Comparison of ENCODE assay signal across 26 cellular contexts in the genomic region with DNA sequence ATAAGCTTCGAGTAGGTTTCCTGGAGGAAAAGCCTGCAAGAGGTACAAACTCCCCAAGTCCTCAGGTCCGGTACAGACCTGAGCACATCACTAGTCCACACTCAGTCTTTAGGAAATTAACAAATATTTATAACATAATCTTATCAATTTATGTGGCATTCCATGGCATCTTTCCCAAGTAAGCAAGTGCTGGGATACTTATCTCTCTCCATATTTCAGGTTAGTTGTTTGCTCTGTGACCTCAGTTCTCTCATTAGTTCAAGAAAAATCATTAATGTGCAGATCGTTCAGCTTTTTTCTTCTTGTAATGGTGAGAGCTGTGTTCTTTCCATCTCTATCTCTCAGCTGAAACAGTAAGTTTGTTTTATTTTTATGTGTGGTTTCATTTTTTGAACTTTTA. TPM values are rescaled to one million over a fixed set of nuclear protein-coding genes. Genes with fewer than 3 reads are reported as not detected.
DNase-seq lines count a peak whose midpoint lies in the region; ATAC-seq, FAIRE-seq and TF ChIP-seq lines count a peak whose summit lies in the region.
"Had no signal": no experiment of that assay in that cellular context is flagged by ENCODE, and none has a peak within 500 bp of the region (broad histone marks: within the 10 kb centered on the region; RNA-seq: fewer than 3 reads in every experiment).

No MANE protein-coding gene starts in this region.

- TF ChIP-seq CTCF in C4-2B (conservative IDR thresholded peaks at IDR 0.05) = no peak
- TF ChIP-seq CTCF in VCaP (conservative IDR thresholded peaks at IDR 0.05) = no peak
- no peak for TF ChIP-seq CTCF in progenitor cell of endocrine pancreas (IDR thresholded peaks at IDR 0.05; ENCODE audit: unreplicated experiment)

- H3K27me3 Mint-ChIP-seq in progenitor cell of endocrine pancreas = no peaks in the 10 kb centered on the region
- H3K27me3 Mint-ChIP-seq: B cell; CD4-positive, alpha-beta memory T cell; CD4-positive, CD25-positive, alpha-beta regulatory T cell had no signal

- peak; percentile 56 for FAIRE-seq in islet of Langerhans (lab: Jason Lieb, UNC)
- FAIRE-seq: A549, GM12878, GM12892 had no signal

- no peak for ATAC-seq in GM21786 (IDR thresholded peaks at IDR 0.05; ENCODE audit: unreplicated experiment)
- ATAC-seq: A549, GM12878 had no signal

- H3K27ac ChIP-seq in C4-2B (peak overlapping the region; percentile 23; the same call in 1 of the 2 replicates), VCaP (peak overlapping the region; percentile 26; the same call in 1 of the 2 replicates)
- H3K27ac ChIP-seq: 22Rv1; A549; BLaER1 treated with 17β-estradiol and CSF1 and Interleukin-3, amounts not matched to agents 10 nM and 100 nM had no signal

- H3K4me1 Mint-ChIP-seq in progenitor cell of endocrine pancreas (ENCODE audit: low read depth) = peaks cover 4% of the 10 kb centered on the region
- H3K4me1 Mint-ChIP-seq: B cell; CD14-positive monocyte; CD4-positive, alpha-beta memory T cell; CD4-positive, CD25-positive, alpha-beta regulatory T cell; CD8-positive, alpha-beta memory T cell had no signal

- peak overlapping the region; percentile 19 for H3K27ac Mint-ChIP-seq in progenitor cell of endocrine pancreas
- H3K27ac Mint-ChIP-seq: B cell; CD14-positive monocyte; CD4-positive, alpha-beta memory T cell; CD4-positive, CD25-positive, alpha-beta regulatory T cell; CD8-positive, alpha-beta memory T cell had no signal

- H3K9me3 Mint-ChIP-seq in progenitor cell of endocrine pancreas (ENCODE audit: low read depth) = peaks cover 16% of the 10 kb centered on the region

- peaks cover 42% of the 10 kb centered on the region for H3K36me3 Mint-ChIP-seq in progenitor cell of endocrine pancreas (ENCODE audit: insufficient read depth)

- H3K4me3 Mint-ChIP-seq in progenitor cell of endocrine pancreas (ENCODE audit: low read depth) = no peak overlapping the region
- H3K4me3 Mint-ChIP-seq: B cell; CD14-positive monocyte; CD4-positive, alpha-beta memory T cell; CD4-positive, CD25-positive, alpha-beta regulatory T cell; CD8-positive, alpha-beta memory T cell had no signal

- DNase-seq in progenitor cell of endocrine pancreas (ENCODE audit: low spot score, unreplicated experiment) (no peak), NCI-H2196 (lab: John Stamatoyannopoulos, UW; ENCODE audit: unreplicated experiment) (no peak)
- no peak for DNase-seq in activated CD4-positive, alpha-beta T cell treated with anti-CD3 and anti-CD28 coated beads for 1 hour
- DNase-seq: AML-193; CD4-positive, alpha-beta memory T cell; CD4-positive, CD25-positive, alpha-beta regulatory T cell; CD8-positive, alpha-beta memory T cell; COR-L47; DMS 273 treated with DMSO at 0.1 percent for 48 hours; DMS153; DMS53; DMS79; DND-41; EL; GDM1 had no signal

RNA-seq across cellular contexts. Expression of a gene that starts 34.7 kb away (rescaled TPM):
- 32.5 and 32.7 TPM in 2 replicates for total RNA-seq in progenitor cell of endocrine pancreas
